15 cellular contexts compared by ENCODE assay signal in the genomic region with DNA sequence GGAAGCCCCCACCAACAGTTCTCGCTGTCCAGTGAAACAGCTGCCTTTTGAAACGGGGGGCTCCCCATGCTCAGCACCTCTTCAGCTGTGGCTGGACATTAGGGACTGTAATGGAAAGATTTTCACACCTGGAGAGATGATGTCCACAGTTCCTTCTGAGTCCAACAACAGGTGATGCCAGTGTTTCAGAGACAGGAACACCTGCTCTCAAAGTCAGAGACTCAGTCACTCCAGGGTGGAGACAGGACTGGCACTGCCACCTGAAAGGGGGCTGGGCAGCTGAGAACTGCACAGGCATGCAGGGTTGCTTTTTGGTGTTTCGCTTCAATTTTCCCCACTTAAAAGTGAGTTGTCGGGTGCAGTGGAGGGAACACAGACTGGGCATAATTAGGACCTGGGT.
A peak's percentile ranks its signal among the peaks of the same experiment; 100 is the strongest.
DNase-seq lines count a peak whose midpoint lies in the region; ATAC-seq, FAIRE-seq and TF ChIP-seq lines count a peak whose summit lies in the region.
"Had no signal": no experiment of that assay in that cellular context is flagged by ENCODE, and none has a peak within 500 bp of the region (broad histone marks: within the 10 kb centered on the region; RNA-seq: fewer than 3 reads in every experiment).

No MANE protein-coding gene starts in this region.

- peaks cover 5 to 14% of the 10 kb centered on the region in 2 experiments; a peak in 4 of 5 replicates for H3K4me1 ChIP-seq in K562 (replicated peaks in 1 of 2; ENCODE audit: control insufficient read depth in 2 of 2, insufficient read depth in 2 of 2, low read length in 2 of 2)
- H3K4me1 ChIP-seq in mesendoderm (ENCODE audit: control insufficient read depth, low read depth, low read length), result no peaks in the 10 kb centered on the region
- H3K4me1 ChIP-seq in suprapubic skin, result peaks cover 14% of the 10 kb centered on the region
- peaks cover 3 to 8% of the 10 kb centered on the region in 2 donors for H3K4me1 ChIP-seq in naive thymus-derived CD4-positive, alpha-beta T cell (ENCODE audit: control insufficient read depth in 2 of 2, insufficient read depth in 2 of 2, low read length in 2 of 2)
- H3K4me1 ChIP-seq: BE2C had no signal

- H3K4me2 ChIP-seq in K562 (ENCODE audit: insufficient read depth, low read length) (no peak overlapping the region), mesendoderm (ENCODE audit: low read length) (no peak overlapping the region)

- H3K23ac ChIP-seq in mesendoderm (ENCODE audit: low read length), result peak overlapping the region; percentile 80

- no peak overlapping the region for H3K18ac ChIP-seq in mesendoderm (ENCODE audit: low read length)

- H3K4ac ChIP-seq in mesendoderm (ENCODE audit: low read depth, low read length), result no peak overlapping the region

- POLR2A ChIA-PET in K562 (lab: Yijun Ruan, JAX), result interaction anchor here (0.5 to 1.8 kb wide), 3 partner anchors 9 to 155 kb away, joined by 3 to 6 read pairs (median 4); no protein-coding TSS in a partner anchor
- POLR2A ChIA-PET in naive thymus-derived CD4-positive, alpha-beta T cell (lab: Charles Lee), result no interaction called here

- no peak overlapping the region for H3K4me3 Mint-ChIP-seq in natural killer cell treated with Interleukin-12 subunit alpha and Interleukin-12 subunit beta and Interleukin-15 and Interleukin-18, amount 100 ng/mL, for 72 hours
- H3K4me3 Mint-ChIP-seq in naive thymus-derived CD4-positive, alpha-beta T cell, result no peak overlapping the region
- H3K4me3 Mint-ChIP-seq: activated CD4-positive, alpha-beta T cell treated with anti-CD3 and anti-CD28 coated beads, Interleukin-2, amount 10 ng/mL, durations not matched to agents 24 days and 14 days; activated naive CD4-positive, alpha-beta T cell treated with anti-CD3 and anti-CD28 coated beads, Interleukin-2, amount 10 ng/mL, durations not matched to agents 7 days and 5 days had no signal

- H3K9me1 ChIP-seq in K562 (ENCODE audit: control insufficient read depth, insufficient read depth, low read length), result no peaks in the 10 kb centered on the region

- no peak overlapping the region for H3K56ac ChIP-seq in mesendoderm (ENCODE audit: low read length)

- no peak for ATAC-seq in K562
- ATAC-seq in natural killer cell treated with Interleukin-12 subunit alpha and Interleukin-12 subunit beta and Interleukin-15 and Interleukin-18, amount 100 ng/mL, for 72 hours, result no peak
- no peak for ATAC-seq in naive thymus-derived CD4-positive, alpha-beta T cell

- no peak for TF ChIP-seq RAD21 in K562 (CRISPR knock-in tag; conservative IDR thresholded peaks at IDR 0.05 in 1 of 2, IDR thresholded peaks at IDR 0.05 in 1 of 2)

- H3K4me1 Mint-ChIP-seq in natural killer cell treated with Interleukin-12 subunit alpha and Interleukin-12 subunit beta and Interleukin-15 and Interleukin-18, amount 100 ng/mL, for 72 hours (ENCODE audit: low read depth in 2 of 2), result peaks cover 19 to 28% of the 10 kb centered on the region in 2 donors
- peaks cover 25 to 45% (median 40%) of the 10 kb centered on the region in 7 donors for H3K4me1 Mint-ChIP-seq in naive thymus-derived CD4-positive, alpha-beta T cell

- TF ChIP-seq EP300 in K562 (IDR thresholded peaks at IDR 0.05; ENCODE audit: low read length) (no peak), suprapubic skin (IDR thresholded peaks at IDR 0.05) (no peak)

- H2BK15ac ChIP-seq in mesendoderm (replicated peaks; ENCODE audit: low read depth), result no peak overlapping the region

- in situ Hi-C loops in K562 (cut with MboI), result no loop called here

- H3K79me2 ChIP-seq in K562 (ENCODE audit: control insufficient read depth, insufficient read depth, low read length) (peaks cover 41% of the 10 kb centered on the region), mesendoderm (ENCODE audit: control insufficient read depth, insufficient read depth, low read length) (no peaks in the 10 kb centered on the region)

- H3K36me3 ChIP-seq in KOPT-K1 (ENCODE audit: insufficient read depth, low read length) (peaks cover 72% of the 10 kb centered on the region), K562 (ENCODE audit: control insufficient read depth, insufficient read depth, low read length) (peaks cover 30% of the 10 kb centered on the region), mesendoderm (ENCODE audit: control insufficient read depth, insufficient read depth, low read length) (no peaks in the 10 kb centered on the region), suprapubic skin (no peaks in the 10 kb centered on the region)
- H3K36me3 ChIP-seq in naive thymus-derived CD4-positive, alpha-beta T cell (ENCODE audit: control insufficient read depth in 2 of 3, insufficient read depth in 3 of 3, low read length in 3 of 3), result no peaks in the 10 kb centered on the region
- H3K36me3 ChIP-seq: BE2C had no signal

- TF ChIP-seq CTCF in K562 (IDR thresholded peaks at IDR 0.05 in 2 of 3, conservative IDR thresholded peaks at IDR 0.05 in 1 of 3; ENCODE audit: insufficient read depth in 2 of 3, low read depth in 1 of 3, low read length in 3 of 3) (no peak), suprapubic skin (IDR thresholded peaks at IDR 0.05) (no peak)

- H3K4me3 ChIP-seq in K562 (no peak overlapping the region), mesendoderm (ENCODE audit: low read length) (no peak overlapping the region), suprapubic skin (no peak overlapping the region)
- no peak overlapping the region for H3K4me3 ChIP-seq in naive thymus-derived CD4-positive, alpha-beta T cell (ENCODE audit: low read length)
- H3K4me3 ChIP-seq: smooth muscle cell had no signal

- H3K27ac Mint-ChIP-seq in natural killer cell treated with Interleukin-12 subunit alpha and Interleukin-12 subunit beta and Interleukin-15 and Interleukin-18, amount 100 ng/mL, for 72 hours, result no peak overlapping the region
- no peak overlapping the region for H3K27ac Mint-ChIP-seq in naive thymus-derived CD4-positive, alpha-beta T cell
- H3K27ac Mint-ChIP-seq: activated CD4-positive, alpha-beta T cell treated with anti-CD3 and anti-CD28 coated beads, Interleukin-2, amount 10 ng/mL, durations not matched to agents 24 days and 14 days; activated naive CD4-positive, alpha-beta T cell treated with anti-CD3 and anti-CD28 coated beads, Interleukin-2, amount 10 ng/mL, durations not matched to agents 7 days and 5 days had no signal

- H3K9ac ChIP-seq in K562 (ENCODE audit: insufficient read depth in 1 of 2, low read depth in 2 of 2, low read length in 2 of 2) (no peak overlapping the region), mesendoderm (ENCODE audit: low read length) (no peak overlapping the region)

- no peak overlapping the region for H4K5ac ChIP-seq in mesendoderm (ENCODE audit: low read length)

- DNase-seq in K562 (ENCODE audit: extremely low read depth in 1 of 4, low spot score in 3 of 4) (no peak), mesendoderm (no peak), suprapubic skin (ENCODE audit: low spot score in 2 of 2) (no peak), MV-4-11 (lab: John Stamatoyannopoulos, UW) (no peak)
- no peak for DNase-seq in natural killer cell treated with Interleukin-12 subunit alpha and Interleukin-12 subunit beta and Interleukin-15 and Interleukin-18, amount 100 ng/mL, for 72 hours (ENCODE audit: low spot score)
- DNase-seq in naive thymus-derived CD4-positive, alpha-beta T cell, result no peak
- DNase-seq: activated CD4-positive, alpha-beta T cell treated with anti-CD3 and anti-CD28 coated beads, Interleukin-2, amount 10 ng/mL, durations not matched to agents 24 days and 14 days; activated naive CD4-positive, alpha-beta T cell treated with anti-CD3 and anti-CD28 coated beads, Interleukin-2, amount 10 ng/mL, durations not matched to agents 7 days and 5 days; activated T-cell treated with anti-CD3 and anti-CD28 coated beads for 4 hours; BE2C; effector memory CD4-positive, alpha-beta T cell; NCI-H2171 treated with DMSO at 0.1 percent for 48 hours had no signal

- CTCF ChIA-PET in K562 (lab: Yijun Ruan, JAX; ENCODE audit: low intra/inter-chr PET ratio), result no interaction called here
- CTCF ChIA-PET in naive thymus-derived CD4-positive, alpha-beta T cell (lab: Charles Lee), result no interaction called here

- no peaks in the 10 kb centered on the region for H4K20me1 ChIP-seq in K562 (replicated peaks; ENCODE audit: control insufficient read depth, insufficient read depth, low read length)

- 94% methylated on average over 4 of the region's 4 CpGs for WGBS in K562 (ENCODE audit: insufficient coverage, low coverage, missing lambda C conversion rate)
- WGBS in mesendoderm (ENCODE audit: extremely low coverage, insufficient coverage, low lambda C conversion rate), result no CpG with 5 or more reads among the region's 4 CpGs
- 91% methylated on average over 4 of the region's 4 CpGs for WGBS in suprapubic skin

- no peak overlapping the region for H2AK5ac ChIP-seq in mesendoderm (ENCODE audit: low read length)

- no peaks in the 10 kb centered on the region for H3K27me3 ChIP-seq in K562 (ENCODE audit: control insufficient read depth in 2 of 2, insufficient read depth in 2 of 2, low read length in 2 of 2)
- no peaks in the 10 kb centered on the region for H3K27me3 ChIP-seq in mesendoderm (ENCODE audit: insufficient read depth, low read length, poor library complexity)
- H3K27me3 ChIP-seq in suprapubic skin, result no peaks in the 10 kb centered on the region
- H3K27me3 ChIP-seq in naive thymus-derived CD4-positive, alpha-beta T cell (ENCODE audit: control insufficient read depth in 2 of 2, insufficient read depth in 2 of 2, low read length in 2 of 2), result no peaks in the 10 kb centered on the region
- H3K27me3 ChIP-seq: BE2C had no signal

- no peak for FAIRE-seq in K562 (lab: Jason Lieb, UNC)

- H3K9me3 Mint-ChIP-seq in natural killer cell treated with Interleukin-12 subunit alpha and Interleukin-12 subunit beta and Interleukin-15 and Interleukin-18, amount 100 ng/mL, for 72 hours, result no peaks in the 10 kb centered on the region
- no peaks in the 10 kb centered on the region for H3K9me3 Mint-ChIP-seq in naive thymus-derived CD4-positive, alpha-beta T cell
- H3K9me3 Mint-ChIP-seq: activated CD4-positive, alpha-beta T cell treated with anti-CD3 and anti-CD28 coated beads, Interleukin-2, amount 10 ng/mL, durations not matched to agents 24 days and 14 days; activated naive CD4-positive, alpha-beta T cell treated with anti-CD3 and anti-CD28 coated beads, Interleukin-2, amount 10 ng/mL, durations not matched to agents 7 days and 5 days; stimulated activated naive B cell treated with anti-CD40 and anti-IgM and Interleukin-4, amounts not matched to agents 10 μg/mL and 1 μg/mL and 100 μg/mL, for 72 hours had no signal

- H3K27me3 Mint-ChIP-seq in natural killer cell treated with Interleukin-12 subunit alpha and Interleukin-12 subunit beta and Interleukin-15 and Interleukin-18, amount 100 ng/mL, for 72 hours, result no peaks in the 10 kb centered on the region
- no peaks in the 10 kb centered on the region for H3K27me3 Mint-ChIP-seq in naive thymus-derived CD4-positive, alpha-beta T cell
- H3K27me3 Mint-ChIP-seq: activated CD4-positive, alpha-beta T cell treated with anti-CD3 and anti-CD28 coated beads, Interleukin-2, amount 10 ng/mL, durations not matched to agents 24 days and 14 days; activated naive CD4-positive, alpha-beta T cell treated with anti-CD3 and anti-CD28 coated beads, Interleukin-2, amount 10 ng/mL, durations not matched to agents 7 days and 5 days; stimulated activated naive B cell treated with anti-CD40 and anti-IgM and Interleukin-4, amounts not matched to agents 10 μg/mL and 1 μg/mL and 100 μg/mL, for 72 hours had no signal

- no TSS peak for BruUV-seq in K562 (replicated peaks; lab: Mats Ljungman, UMichigan)

- no peak for TF ChIP-seq POLR2A in K562 (conservative IDR thresholded peaks at IDR 0.05)
- TF ChIP-seq POLR2A in suprapubic skin (IDR thresholded peaks at IDR 0.05), result no peak

- H4K8ac ChIP-seq in mesendoderm (ENCODE audit: low read depth, low read length), result no peak overlapping the region

- H2AFZ ChIP-seq in K562 (ENCODE audit: low read depth, low read length), result no peak overlapping the region

- H2BK120ac ChIP-seq in mesendoderm (ENCODE audit: low read depth, low read length), result no peak overlapping the region

- no peaks in the 10 kb centered on the region for H3K36me3 Mint-ChIP-seq in natural killer cell treated with Interleukin-12 subunit alpha and Interleukin-12 subunit beta and Interleukin-15 and Interleukin-18, amount 100 ng/mL, for 72 hours
- H3K36me3 Mint-ChIP-seq in naive thymus-derived CD4-positive, alpha-beta T cell, result peaks cover 0 to 31% (median 7%) of the 10 kb centered on the region in 5 donors

- no peaks in the 10 kb centered on the region for H3K9me3 ChIP-seq in KOPT-K1 (ENCODE audit: insufficient read depth, low read length, poor library complexity, severe bottlenecking)
- H3K9me3 ChIP-seq in K562 (replicated peaks; ENCODE audit: control insufficient read depth, insufficient read depth, low read depth, low read length), result no peaks in the 10 kb centered on the region
- no peaks in the 10 kb centered on the region for H3K9me3 ChIP-seq in suprapubic skin
- H3K9me3 ChIP-seq in naive thymus-derived CD4-positive, alpha-beta T cell (ENCODE audit: control insufficient read depth in 2 of 3, low read length in 3 of 3), result no peaks in the 10 kb centered on the region
- H3K9me3 ChIP-seq: BE2C had no signal

- peaks cover 2% of the 10 kb centered on the region for H3K79me1 ChIP-seq in mesendoderm (ENCODE audit: low read length)

- intact Hi-C loops in K562 (cut with micrococcal nuclease), result no loop called here
- intact Hi-C loops in naive thymus-derived CD4-positive, alpha-beta T cell (cut with micrococcal nuclease), result no loop called here

- H2BK5ac ChIP-seq in mesendoderm (ENCODE audit: low read length), result no peak overlapping the region

- H3K27ac ChIP-seq in KOPT-K1 (ENCODE audit: low read depth, low read length, poor library complexity, severe bottlenecking) (peak overlapping the region; percentile 71), K562 (ENCODE audit: extremely low read depth, low read depth, low read length) (peak overlapping the region; percentile 44; the same call in 1 of the 3 replicates), mesendoderm (ENCODE audit: low read depth, low read length) (no peak overlapping the region), suprapubic skin (peak overlapping the region; percentile 16)
- no peak overlapping the region for H3K27ac ChIP-seq in naive thymus-derived CD4-positive, alpha-beta T cell (ENCODE audit: low read depth, low read length)

Comparison
In these comparisons a context has a peak if more than half of its experiments do, and no peak if none do; other contexts are left out.
1. H3K27ac ChIP-seq: peak in KOPT-K1 (single experiment), K562 (single experiment) and suprapubic skin (single experiment); none in mesendoderm (single experiment) and naive thymus-derived CD4-positive, alpha-beta T cell (single experiment).